Comparison of ENCODE assay signal across 8 cellular contexts in genomic region chr19:18571564-18572344, GRCh38. TPM values are rescaled to one million over a fixed set of nuclear protein-coding genes. Genes with fewer than 3 reads are reported as not detected.
DNase-seq lines count a peak whose midpoint lies in the region; FAIRE-seq and TF ChIP-seq lines count a peak whose summit lies in the region.

UBA52 (plus strand) TSS chr19:18571857; CDS start chr19:18573301, 1,444 bp downstream.

- H3K9ac ChIP-seq in SK-N-MC (ENCODE audit: insufficient read length): peak within 1 kb of the TSS; percentile 100

- H3K36me3 ChIP-seq in SK-N-MC (ENCODE audit: insufficient read depth, low read length) (peaks cover 67% of the 10 kb centered on the region), suprapubic skin (peaks cover 67% of the 10 kb centered on the region)

- CTCF ChIA-PET in activated naive CD4-positive, alpha-beta T cell treated with anti-CD3 and anti-CD28 coated beads, Interleukin-2, amount 10 ng/mL, durations not matched to agents 7 days and 5 days (lab: Charles Lee): interaction anchor here (0.6 to 3.5 kb wide), 6 partner anchors 9 to 103 kb away, joined by 3 to 24 read pairs (median 8); partner anchors contain the start of genes ELL, FKBP8 and REX1BD

- under 1% methylated on average over 36 of the region's 75 CpGs for WGBS in suprapubic skin

- no peak for FAIRE-seq in frontal cortex (lab: Jason Lieb, UNC)

- H3K4me3 ChIP-seq in HFF-Myc (replicated peaks; ENCODE audit: low read depth, low read length) (peak within 1 kb of the TSS; percentile 100), NB4 (ENCODE audit: low read depth, low read length) (peak within 1 kb of the TSS; percentile 100), SK-N-MC (peak within 1 kb of the TSS; percentile 99), suprapubic skin (peak within 1 kb of the TSS; percentile 84)

- H3K27ac Mint-ChIP-seq in activated naive CD4-positive, alpha-beta T cell treated with anti-CD3 and anti-CD28 coated beads, Interleukin-2, amount 10 ng/mL, durations not matched to agents 7 days and 5 days: peak within 1 kb of the TSS; percentile 98

- H3K27me3 Mint-ChIP-seq in activated naive CD4-positive, alpha-beta T cell treated with anti-CD3 and anti-CD28 coated beads, Interleukin-2, amount 10 ng/mL, durations not matched to agents 7 days and 5 days: no peaks in the 10 kb centered on the region

- TF ChIP-seq POLR2A in NB4 (IDR thresholded peaks at IDR 0.05; ENCODE audit: extremely low read depth, insufficient read length): peak; percentile 91
- TF ChIP-seq POLR2A in suprapubic skin (IDR thresholded peaks at IDR 0.05): peak; percentile 42 to 86

- H3K9me3 ChIP-seq in SK-N-MC (ENCODE audit: low read depth, low read length): no peaks in the 10 kb centered on the region
- H3K9me3 ChIP-seq in suprapubic skin: no peaks in the 10 kb centered on the region

- no peaks in the 10 kb centered on the region for H3K27me3 ChIP-seq in suprapubic skin

- H3K4me1 Mint-ChIP-seq in activated naive CD4-positive, alpha-beta T cell treated with anti-CD3 and anti-CD28 coated beads, Interleukin-2, amount 10 ng/mL, durations not matched to agents 7 days and 5 days: peaks cover 32% of the 10 kb centered on the region

- H3K36me3 Mint-ChIP-seq in activated naive CD4-positive, alpha-beta T cell treated with anti-CD3 and anti-CD28 coated beads, Interleukin-2, amount 10 ng/mL, durations not matched to agents 7 days and 5 days: peaks cover 52% of the 10 kb centered on the region

- H3K27ac ChIP-seq in SK-N-MC (peak within 1 kb of the TSS; percentile 73), suprapubic skin (peak within 1 kb of the TSS; percentile 89)

- DNase-seq in GM04503 (ENCODE audit: low read depth) (peak; percentile 71), HFF-Myc (ENCODE audit: extremely low read depth, low read depth) (peak; percentile 84), NB4 (ENCODE audit: low read depth) (peak; percentile 98), SK-N-MC (ENCODE audit: low read depth, low spot score) (peak; percentile 70), frontal cortex (ENCODE audit: low spot score in 2 of 2) (peak; percentile 92 to 95), nucleus accumbens (lab: John Stamatoyannopoulos, UW) (peak; percentile 82 to 98 (median 94)), suprapubic skin (ENCODE audit: low spot score in 2 of 2) (peak; percentile 98 to 99)
- DNase-seq in activated naive CD4-positive, alpha-beta T cell treated with anti-CD3 and anti-CD28 coated beads, Interleukin-2, amount 10 ng/mL, durations not matched to agents 7 days and 5 days: peak; percentile 99

- H3K4me1 ChIP-seq in suprapubic skin: peaks cover 19% of the 10 kb centered on the region

- no peak for TF ChIP-seq EP300 in suprapubic skin (IDR thresholded peaks at IDR 0.05)

- H3K9me3 Mint-ChIP-seq in activated naive CD4-positive, alpha-beta T cell treated with anti-CD3 and anti-CD28 coated beads, Interleukin-2, amount 10 ng/mL, durations not matched to agents 7 days and 5 days: no peaks in the 10 kb centered on the region

- H3K4me3 Mint-ChIP-seq in activated naive CD4-positive, alpha-beta T cell treated with anti-CD3 and anti-CD28 coated beads, Interleukin-2, amount 10 ng/mL, durations not matched to agents 7 days and 5 days: peak within 1 kb of the TSS; percentile 81

- TF ChIP-seq CTCF in HFF-Myc (IDR thresholded peaks at IDR 0.05; ENCODE audit: low read depth, low read length, missing control alignments) (no peak), NB4 (IDR thresholded peaks at IDR 0.05; ENCODE audit: low read depth, low read length) (no peak), suprapubic skin (IDR thresholded peaks at IDR 0.05) (no peak)

RNA-seq across cellular contexts. Expression of gene UBA52, which starts in this region (rescaled TPM):
- 742 TPM for total RNA-seq in frontal cortex
- total RNA-seq in suprapubic skin: 1,000 to 10,000 TPM in 1 of 4 donors, 100 to 1,000 TPM in 3; 405 to 1,087 (median 865) TPM

Comparison
In these comparisons a context has a peak if more than half of its experiments do, and no peak if none do; other contexts are left out.
1. Peak in every context shown above with its lines: DNase-seq, H3K4me3 ChIP-seq and H3K27ac ChIP-seq.